Comparison of ENCODE assay signal across 27 cellular contexts in genomic region chr1:117106478-117106877, GRCh38. TPM values are rescaled to one million over a fixed set of nuclear protein-coding genes. Genes with fewer than 3 reads are reported as not detected.
DNase-seq lines count a peak whose midpoint lies in the region; ATAC-seq and TF ChIP-seq lines count a peak whose summit lies in the region.
"Had no signal": no experiment of that assay in that cellular context is flagged by ENCODE, and none has a peak within 500 bp of the region (broad histone marks: within the 10 kb centered on the region; RNA-seq: fewer than 3 reads in every experiment).

No MANE protein-coding gene starts in this region.

- H3K27ac Mint-ChIP-seq in activated naive CD4-positive, alpha-beta T cell treated with anti-CD3 and anti-CD28 coated beads for 36 hours: no peak overlapping the region
- peak overlapping the region; percentile 65 for H3K27ac Mint-ChIP-seq in T-helper 17 cell
- peak overlapping the region; percentile 85 for H3K27ac Mint-ChIP-seq in nephron progenitor cell
- H3K27ac Mint-ChIP-seq: CD8-positive, alpha-beta T cell; GM23338; naive thymus-derived CD4-positive, alpha-beta T cell; stimulated activated memory B cell treated with anti-CD40 and anti-IgM and Interleukin-4, amounts not matched to agents 10 μg/mL and 1 μg/mL and 100 μg/mL, for 72 hours; type B pancreatic cell had no signal

- intact Hi-C loops in activated naive CD4-positive, alpha-beta T cell treated with anti-CD3 and anti-CD28 coated beads for 36 hours (cut with micrococcal nuclease): no loop called here

- no peaks in the 10 kb centered on the region for H3K9me3 ChIP-seq in T-helper 17 cell (ENCODE audit: control insufficient read depth, low read length, poor library complexity, severe bottlenecking)
- H3K9me3 ChIP-seq: BE2C, lower lobe of right lung had no signal

- peaks cover 42% of the 10 kb centered on the region for H3K36me3 Mint-ChIP-seq in activated naive CD4-positive, alpha-beta T cell treated with anti-CD3 and anti-CD28 coated beads for 36 hours (ENCODE audit: low read depth)
- H3K36me3 Mint-ChIP-seq in T-helper 17 cell (ENCODE audit: low read depth): peaks cover 4% of the 10 kb centered on the region
- H3K36me3 Mint-ChIP-seq in nephron progenitor cell (ENCODE audit: low read depth): peaks cover 83% of the 10 kb centered on the region

- no peaks in the 10 kb centered on the region for H3K27me3 Mint-ChIP-seq in activated naive CD4-positive, alpha-beta T cell treated with anti-CD3 and anti-CD28 coated beads for 36 hours (ENCODE audit: low read depth)
- H3K27me3 Mint-ChIP-seq in T-helper 17 cell: no peaks in the 10 kb centered on the region
- H3K27me3 Mint-ChIP-seq in nephron progenitor cell (ENCODE audit: low read depth, poor library complexity): peaks cover 2% of the 10 kb centered on the region
- H3K27me3 Mint-ChIP-seq: naive thymus-derived CD4-positive, alpha-beta T cell; stimulated activated memory B cell treated with anti-CD40 and anti-IgM and Interleukin-4, amounts not matched to agents 10 μg/mL and 1 μg/mL and 100 μg/mL, for 72 hours; type B pancreatic cell had no signal

- TF ChIP-seq CTCF in nephron progenitor cell (IDR thresholded peaks at IDR 0.05): no peak

- H3K4me3 Mint-ChIP-seq in activated naive CD4-positive, alpha-beta T cell treated with anti-CD3 and anti-CD28 coated beads for 36 hours: no peak overlapping the region
- H3K4me3 Mint-ChIP-seq in T-helper 17 cell (no peak overlapping the region), nephron progenitor cell (no peak overlapping the region)
- H3K4me3 Mint-ChIP-seq: CD8-positive, alpha-beta T cell; GM23338; naive thymus-derived CD4-positive, alpha-beta T cell; stimulated activated memory B cell treated with anti-CD40 and anti-IgM and Interleukin-4, amounts not matched to agents 10 μg/mL and 1 μg/mL and 100 μg/mL, for 72 hours; type B pancreatic cell had no signal

- DNase-seq in activated naive CD4-positive, alpha-beta T cell treated with anti-CD3 and anti-CD28 coated beads for 36 hours: peak; percentile 36
- no peak for DNase-seq in activated naive CD4-positive, alpha-beta T cell treated with anti-CD3 and anti-CD28 coated beads, Interleukin-2, amount 50 U/mL, for 16 hours
- DNase-seq in HT1080 (ENCODE audit: low read depth): peak; percentile 16
- DNase-seq in T-helper 17 cell: no peak
- DNase-seq in nephron progenitor cell: no peak
- DNase-seq in cerebellar cortex (ENCODE audit: low spot score): no peak
- DNase-seq: activated CD4-positive, alpha-beta T cell treated with anti-CD3 and anti-CD28 coated beads, Interleukin-2, amount 50 U/mL, for 48 hours; amniotic stem cell; BE2C; brain microvascular endothelial cell; CD8-positive, alpha-beta T cell; KG1; lower lobe of right lung; MM.1S; naive thymus-derived CD4-positive, alpha-beta T cell; NCI-H1105 treated with DMSO at 0.1 percent for 48 hours; NCI-H2029; NCI-H526; occipital lobe; PC-9; SHP77 treated with DMSO at 0.1 percent for 48 hours had no signal

- CTCF ChIA-PET in activated naive CD4-positive, alpha-beta T cell treated with anti-CD3 and anti-CD28 coated beads for 36 hours (lab: Charles Lee): interaction anchor here (1.1 to 1.7 kb wide), 2 partner anchors 22 to 39 kb away, joined by 3 to 5 read pairs; no protein-coding TSS in a partner anchor

- H3K9me3 Mint-ChIP-seq in activated naive CD4-positive, alpha-beta T cell treated with anti-CD3 and anti-CD28 coated beads for 36 hours: no peaks in the 10 kb centered on the region
- no peaks in the 10 kb centered on the region for H3K9me3 Mint-ChIP-seq in nephron progenitor cell
- H3K9me3 Mint-ChIP-seq: CD8-positive, alpha-beta T cell; GM23338; stimulated activated memory B cell treated with anti-CD40 and anti-IgM and Interleukin-4, amounts not matched to agents 10 μg/mL and 1 μg/mL and 100 μg/mL, for 72 hours; type B pancreatic cell had no signal

- peak; percentile 82 for ATAC-seq in T-helper 17 cell
- ATAC-seq in HG03039 (IDR thresholded peaks at IDR 0.05; ENCODE audit: unreplicated experiment): no peak
- no peak for ATAC-seq in GM21360 (IDR thresholded peaks at IDR 0.05; ENCODE audit: unreplicated experiment)
- ATAC-seq: CD8-positive, alpha-beta T cell; GM12878; GM23338; lower lobe of right lung; naive thymus-derived CD4-positive, alpha-beta T cell; stimulated activated memory B cell treated with anti-CD40 and anti-IgM and Interleukin-4, amounts not matched to agents 10 μg/mL and 1 μg/mL and 100 μg/mL, for 72 hours had no signal

- peaks cover 13% of the 10 kb centered on the region for H3K4me1 Mint-ChIP-seq in activated naive CD4-positive, alpha-beta T cell treated with anti-CD3 and anti-CD28 coated beads for 36 hours (ENCODE audit: low read depth)
- H3K4me1 Mint-ChIP-seq in T-helper 17 cell (peaks cover 35% of the 10 kb centered on the region), nephron progenitor cell (no peaks in the 10 kb centered on the region)
- H3K4me1 Mint-ChIP-seq: stimulated activated memory B cell treated with anti-CD40 and anti-IgM and Interleukin-4, amounts not matched to agents 10 μg/mL and 1 μg/mL and 100 μg/mL, for 72 hours had no signal

RNA-seq across cellular contexts. Expression of gene TRIM45, which starts 15.1 kb away (rescaled TPM):
- under 1 TPM; 0.17 TPM for total RNA-seq in activated naive CD4-positive, alpha-beta T cell treated with anti-CD3 and anti-CD28 coated beads for 36 hours
- 2.0 and 3.7 TPM in 2 replicates for total RNA-seq in HT1080 (2014; rRNA removed; shearing (Covaris generic))
- 2.8 and 3.1 TPM in 2 replicates for polyA plus RNA-seq in HT1080 (2015; cell fraction: cytosol; rRNA removed)
- 18.2 and 22.0 TPM in 2 replicates for polyA plus RNA-seq in HT1080 (2015; cell fraction: nucleus; rRNA removed)
- total RNA-seq in T-helper 17 cell: 1 to 10 TPM; 1.0 to 1.4 TPM
- polyA plus RNA-seq: naive thymus-derived CD4-positive, alpha-beta T cell had no signal

RNA-seq across cellular contexts. Expression of gene TTF2, which starts 46.4 kb away (rescaled TPM):
- total RNA-seq in activated naive CD4-positive, alpha-beta T cell treated with anti-CD3 and anti-CD28 coated beads for 36 hours: 100 to 1,000 TPM; 113 to 122 TPM
- total RNA-seq in HT1080 (2014; rRNA removed; shearing (Covaris generic)): 24.0 and 25.0 TPM in 2 replicates
- polyA plus RNA-seq in HT1080 (2015; cell fraction: cytosol; rRNA removed): 10.4 and 11.2 TPM in 2 replicates
- 58.4 and 63.7 TPM in 2 replicates for polyA plus RNA-seq in HT1080 (2015; cell fraction: nucleus; rRNA removed)
- 10 to 100 TPM; 49.2 to 50.9 TPM for total RNA-seq in T-helper 17 cell

Comparison
In these comparisons a context has a peak if more than half of its experiments do, and no peak if none do; other contexts are left out.
1. DNase-seq: peak in activated naive CD4-positive, alpha-beta T cell treated with anti-CD3 and anti-CD28 coated beads for 36 hours (single experiment) and HT1080 (single experiment); none in activated naive CD4-positive, alpha-beta T cell treated with anti-CD3 and anti-CD28 coated beads, Interleukin-2, amount 50 U/mL, for 16 hours (single experiment), T-helper 17 cell (0 of 3), nephron progenitor cell (single experiment) and cerebellar cortex (single experiment).